20 cellular contexts compared by ENCODE assay signal in the genomic region with DNA sequence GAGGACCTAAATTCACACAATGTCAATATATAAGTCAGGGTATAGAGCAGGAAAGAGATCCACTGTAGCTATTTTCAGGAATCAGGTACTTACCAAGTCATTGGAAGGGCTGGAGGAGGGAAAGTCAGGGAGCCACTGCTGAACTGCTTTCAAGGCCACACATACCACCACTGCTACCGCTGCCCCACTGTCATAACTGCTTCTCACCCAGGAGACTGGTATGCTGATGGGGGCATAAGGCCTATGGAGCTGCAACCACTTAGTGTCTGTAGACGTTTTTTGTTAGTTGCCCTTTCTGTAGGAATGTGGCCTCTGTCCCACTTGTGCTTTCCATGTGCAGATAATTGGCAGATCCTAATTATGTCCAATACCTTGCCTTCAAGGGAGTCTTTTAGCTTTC. TPM values are rescaled to one million over a fixed set of nuclear protein-coding genes. Genes with fewer than 3 reads are reported as not detected.
A peak's percentile ranks its signal among the peaks of the same experiment; 100 is the strongest.
DNase-seq lines count a peak whose midpoint lies in the region; ATAC-seq and TF ChIP-seq lines count a peak whose summit lies in the region.
"Had no signal": no experiment of that assay in that cellular context is flagged by ENCODE, and none has a peak within 500 bp of the region (broad histone marks: within the 10 kb centered on the region; RNA-seq: fewer than 3 reads in every experiment).

No MANE protein-coding gene starts in this region.

- POLR2A ChIA-PET in T-cell (lab: Charles Lee): interaction anchor here in 1 of 2 donors (0.6 kb wide), 1 partner anchor 21 kb away, joined by 3 read pairs; no protein-coding TSS in a partner anchor

- TF ChIP-seq CTCF in right atrium auricular region (IDR thresholded peaks at IDR 0.05): no peak
- TF ChIP-seq CTCF in heart left ventricle (IDR thresholded peaks at IDR 0.05): no peak
- TF ChIP-seq CTCF in smooth muscle cell (IDR thresholded peaks at IDR 0.05; ENCODE audit: borderline replicate concordance, insufficient read depth, poor library complexity, severe bottlenecking): no peak

- H3K27me3 ChIP-seq in right atrium auricular region (no peaks in the 10 kb centered on the region), heart left ventricle (no peaks in the 10 kb centered on the region), smooth muscle cell (ENCODE audit: low read depth) (no peaks in the 10 kb centered on the region)
- H3K27me3 ChIP-seq: esophagus squamous epithelium, SJSA1, uterus had no signal

- no peaks in the 10 kb centered on the region for H3K9me3 Mint-ChIP-seq in T-cell

- WGBS in heart left ventricle, 4 donors: 21 to 38% (median 34%) methylated on average over 2 of the region's 2 CpGs
- 34% methylated on average over 2 of the region's 2 CpGs for WGBS in smooth muscle cell (ENCODE audit: low lambda C conversion rate)

- no peaks in the 10 kb centered on the region for H3K36me3 Mint-ChIP-seq in T-cell

- H3K9me3 ChIP-seq in right atrium auricular region: no peaks in the 10 kb centered on the region
- H3K9me3 ChIP-seq in heart left ventricle: no peaks in the 10 kb centered on the region
- no peaks in the 10 kb centered on the region for H3K9me3 ChIP-seq in smooth muscle cell (replicated peaks; ENCODE audit: low read depth)
- H3K9me3 ChIP-seq: Caco-2, esophagus squamous epithelium, SJSA1, uterus had no signal

- DNase-seq in Right ventricle myocardium superior (no peak), right atrium auricular region (ENCODE audit: low spot score) (no peak), T-cell (no peak), heart left ventricle (peak in 1 of 5 donors; percentile 28), smooth muscle cell (lab: John Stamatoyannopoulos, UW; ENCODE audit: unreplicated experiment) (no peak), C1 segment of cervical spinal cord (lab: John Stamatoyannopoulos, UW) (no peak)
- DNase-seq: activated CD8-positive, alpha-beta memory T cell treated with anti-CD3 and anti-CD28 coated beads, Interleukin-2, amount 50 U/mL, for 48 hours; activated naive CD4-positive, alpha-beta T cell treated with anti-CD3 and anti-CD28 coated beads, Interleukin-2, amount 50 U/mL, for 16 hours; Caco-2; esophagus squamous epithelium; kidney; NCI-H2107; NCI-H524 treated with DMSO at 0.1 percent for 48 hours; stimulated activated CD4-positive, alpha-beta T cell treated with anti-CD3 and anti-CD28 coated beads, Interleukin-2, amount 100 ng/mL, for 24 hours; T-helper 9 cell; uterus had no signal

- H3K27ac ChIP-seq in right atrium auricular region: no peak overlapping the region
- peak overlapping the region in 7 of 12 donors; percentile 5 to 31 (median 18) for H3K27ac ChIP-seq in heart left ventricle
- peak overlapping the region; percentile 15 for H3K27ac ChIP-seq in smooth muscle cell (ENCODE audit: low read depth)
- H3K27ac ChIP-seq: esophagus squamous epithelium, SJSA1, uterus had no signal

- H3K4me1 ChIP-seq in right atrium auricular region (peaks cover 0 to 37% of the 10 kb centered on the region in 2 donors), heart left ventricle (peaks cover 0 to 48% (median 34%) of the 10 kb centered on the region in 12 donors), smooth muscle cell (ENCODE audit: low read depth) (peaks cover 23% of the 10 kb centered on the region)

- no peak overlapping the region for H3K4me3 ChIP-seq in right atrium auricular region
- no peak overlapping the region for H3K4me3 ChIP-seq in heart left ventricle
- H3K4me3 ChIP-seq in smooth muscle cell: no peak overlapping the region
- H3K4me3 ChIP-seq: esophagus squamous epithelium, SJSA1, uterus had no signal

- no peak overlapping the region for H2AFZ ChIP-seq in smooth muscle cell (ENCODE audit: low read depth)

- intact Hi-C loops in Right ventricle myocardium superior (cut with DNase I): no loop called here
- intact Hi-C loops in heart left ventricle (cut with DNase I): loop anchor here in 2 of 10 donors (5.0 to 10.0 kb wide), 2 partner anchors 106 to 108 kb away; a partner anchor contains a TSS

- peaks cover 100% of the 10 kb centered on the region for H3K79me2 ChIP-seq in smooth muscle cell (ENCODE audit: low read depth)

- H3K27me3 Mint-ChIP-seq in T-cell: no peaks in the 10 kb centered on the region

- CTCF ChIA-PET in T-cell (lab: Charles Lee): interaction anchor here (1.0 to 2.0 kb wide), 2 partner anchors 12 to 13 kb away, joined by 3 to 11 read pairs; no protein-coding TSS in a partner anchor

- H3K36me3 ChIP-seq in right atrium auricular region (no peaks in the 10 kb centered on the region), heart left ventricle (no peaks in the 10 kb centered on the region), smooth muscle cell (ENCODE audit: low read depth) (no peaks in the 10 kb centered on the region)
- H3K36me3 ChIP-seq: esophagus squamous epithelium, uterus had no signal

- no peak for TF ChIP-seq POLR2A in heart left ventricle (IDR thresholded peaks at IDR 0.05)

- H3F3A ChIP-seq in smooth muscle cell (ENCODE audit: low read depth): no peaks in the 10 kb centered on the region

- ATAC-seq in Right ventricle myocardium superior (ENCODE audit: poor library complexity) (peak; percentile 26), T-cell (replicated peaks in 1 of 4) (no peak), heart left ventricle (peak in 3 of 4 donors; percentile 27 to 61 (median 40)), HG02970 (IDR thresholded peaks at IDR 0.05; ENCODE audit: low FRiP score, unreplicated experiment) (no peak), HG03354 (IDR thresholded peaks at IDR 0.05; ENCODE audit: poor library complexity, severe bottlenecking, unreplicated experiment) (no peak)
- ATAC-seq: sciatic nerve had no signal

- H3K27ac Mint-ChIP-seq in T-cell: peak overlapping the region; percentile 32 to 42

- H4K20me1 ChIP-seq in smooth muscle cell (ENCODE audit: low read depth): peaks cover 87% of the 10 kb centered on the region

- H3K4me1 Mint-ChIP-seq in T-cell: peaks cover 72 to 74% (median 72%) of the 10 kb centered on the region in 3 donors

- peak overlapping the region; percentile 62 for H3K4me2 ChIP-seq in smooth muscle cell

- H3K4me3 Mint-ChIP-seq in T-cell: no peak overlapping the region

- H3K9ac ChIP-seq in smooth muscle cell (ENCODE audit: low read depth): no peak overlapping the region

RNA-seq across cellular contexts. Expression of a gene that starts 5.4 kb away (rescaled TPM):
- 27.7 TPM for total RNA-seq in Right ventricle myocardium superior
- 10 to 100 TPM; 23.7 to 30.4 TPM for total RNA-seq in right atrium auricular region
- 10 to 100 TPM; 27.1 to 32.3 (median 31.9) TPM for total RNA-seq in T-cell
- total RNA-seq in heart left ventricle: 10 to 100 TPM; 28.1 to 35.1 (median 29.9) TPM
- 10 to 100 TPM; 10.9 to 32.9 TPM for polyA plus RNA-seq in heart left ventricle
- total RNA-seq in smooth muscle cell: 39.8 and 41.7 TPM in 2 replicates
- 21.7 and 22.7 TPM in 2 replicates for polyA plus RNA-seq in smooth muscle cell

Comparison
In these comparisons a context has a peak if more than half of its experiments do, and no peak if none do; other contexts are left out.
1. H3K27ac ChIP-seq: peak in heart left ventricle (7 of 12) and smooth muscle cell (single experiment); none in right atrium auricular region (0 of 2).
2. ATAC-seq: peak in Right ventricle myocardium superior (single experiment) and heart left ventricle (3 of 4); none in T-cell (0 of 4), HG02970 (single experiment) and HG03354 (single experiment).